Comparison of ENCODE assay signal across 8 cellular contexts in genomic region chr4:110085131-110085530, GRCh38.
DNase-seq lines count a peak whose midpoint lies in the region; ATAC-seq and TF ChIP-seq lines count a peak whose summit lies in the region.

No MANE protein-coding gene starts in this region.

- no peaks in the 10 kb centered on the region for H3K27me3 ChIP-seq in CD4-positive, alpha-beta T cell (ENCODE audit: control insufficient read depth, insufficient read depth, low read length)

- no peak overlapping the region for H3K4me3 Mint-ChIP-seq in CD4-positive, alpha-beta T cell

- peaks cover 41% of the 10 kb centered on the region for H3K4me1 Mint-ChIP-seq in CD4-positive, alpha-beta T cell (ENCODE audit: low read depth)

- CTCF ChIA-PET in CD4-positive, alpha-beta T cell (lab: Charles Lee): no interaction called here

- no peak for ATAC-seq in CD4-positive, alpha-beta T cell (ENCODE audit: poor library complexity)
- peak; percentile 61 for ATAC-seq in GM18511 (IDR thresholded peaks at IDR 0.05; ENCODE audit: unreplicated experiment)
- no peak for ATAC-seq in GM21390 (IDR thresholded peaks at IDR 0.05; ENCODE audit: unreplicated experiment)
- ATAC-seq in GM21447 (IDR thresholded peaks at IDR 0.05; ENCODE audit: unreplicated experiment): no peak

- H3K9me3 ChIP-seq in CD4-positive, alpha-beta T cell (ENCODE audit: control insufficient read depth, low read length): no peaks in the 10 kb centered on the region

- peak in 5 of 10 experiments; percentile 9 to 20 (median 18) for DNase-seq in CD4-positive, alpha-beta T cell
- DNase-seq in NCI-H510A (lab: John Stamatoyannopoulos, UW): peak; percentile 24
- peak; percentile 40 to 69 for DNase-seq in dermis microvascular lymphatic vessel endothelial cell (ENCODE audit: low read depth in 2 of 2)
- DNase-seq in germinal center (ENCODE audit: low spot score): no peak
- DNase-seq in epidermal melanocyte (ENCODE audit: insufficient read length, low spot score): no peak

- H3K36me3 Mint-ChIP-seq in CD4-positive, alpha-beta T cell (ENCODE audit: low read depth): no peaks in the 10 kb centered on the region

- no peak for TF ChIP-seq CTCF in CD4-positive, alpha-beta T cell (IDR thresholded peaks at IDR 0.05)

- POLR2A ChIA-PET in CD4-positive, alpha-beta T cell (lab: Charles Lee): no interaction called here

- H3K27ac ChIP-seq in CD4-positive, alpha-beta T cell (ENCODE audit: low read depth, low read length): no peak overlapping the region

- H3K27me3 Mint-ChIP-seq in CD4-positive, alpha-beta T cell: no peaks in the 10 kb centered on the region

- H3K27ac Mint-ChIP-seq in CD4-positive, alpha-beta T cell: peak overlapping the region; percentile 71

- H3K9me3 Mint-ChIP-seq in CD4-positive, alpha-beta T cell: no peaks in the 10 kb centered on the region

- intact Hi-C loops in CD4-positive, alpha-beta T cell (cut with DNase I, micrococcal nuclease): no loop called here

Comparison
In these comparisons a context has a peak if more than half of its experiments do, and no peak if none do; other contexts are left out.
1. DNase-seq: peak in NCI-H510A (single experiment) and dermis microvascular lymphatic vessel endothelial cell (2 of 2); none in germinal center (single experiment) and epidermal melanocyte (single experiment).